25 cellular contexts compared by ENCODE assay signal in the genomic region with DNA sequence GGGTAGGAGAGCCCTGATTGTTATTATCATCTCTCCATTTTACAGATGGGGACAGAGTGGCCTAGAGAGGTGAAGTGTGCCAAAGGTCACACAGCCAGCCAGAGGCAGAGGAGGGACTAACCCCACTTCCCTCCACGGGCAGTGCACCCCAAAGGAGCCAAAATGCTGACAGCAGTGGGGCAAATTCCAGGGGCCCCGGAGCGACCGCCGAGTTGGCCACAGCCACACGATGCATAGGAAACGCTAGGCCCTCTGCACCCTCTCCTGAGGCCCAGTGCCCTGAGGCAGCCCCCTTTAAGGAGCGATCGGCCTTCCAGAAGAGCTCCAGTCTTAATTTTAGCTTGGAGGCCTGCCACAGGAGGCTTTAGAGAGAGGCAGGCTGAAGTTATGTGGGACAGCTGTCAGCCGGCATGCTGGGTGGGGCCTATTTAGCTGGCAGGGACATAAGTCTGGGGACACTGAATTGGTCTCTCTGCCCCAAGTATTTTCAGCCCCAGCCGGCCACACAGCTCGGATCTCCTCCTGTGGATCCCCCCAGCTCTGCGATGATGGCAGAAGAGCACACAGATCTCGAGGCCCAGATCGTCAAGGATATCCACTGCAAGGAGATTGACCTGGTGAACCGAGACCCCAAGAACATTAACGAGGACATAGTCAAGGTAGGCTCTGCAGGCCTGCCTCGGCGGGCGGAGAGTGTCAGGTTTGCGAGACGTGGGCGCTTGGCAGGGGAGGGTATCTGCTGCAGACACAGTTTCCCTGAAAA. TPM values are rescaled to one million over a fixed set of nuclear protein-coding genes. Genes with fewer than 3 reads are reported as not detected.
DNase-seq lines count a peak whose midpoint lies in the region; ATAC-seq and TF ChIP-seq lines count a peak whose summit lies in the region.
"Had no signal": no experiment of that assay in that cellular context is flagged by ENCODE, and none has a peak within 500 bp of the region (broad histone marks: within the 10 kb centered on the region; RNA-seq: fewer than 3 reads in every experiment).

A gene (plus strand): TSS at position 471 of the 763 bp plus-strand sequence. CDS start 75 bp downstream, at position 546.

- no peaks in the 10 kb centered on the region for H3K36me3 Mint-ChIP-seq in nephron progenitor cell (ENCODE audit: low read depth)
- H3K36me3 Mint-ChIP-seq: activated naive CD4-positive, alpha-beta T cell treated with anti-CD3 and anti-CD28 coated beads, Interleukin-2, amount 50 U/mL, for 24 hours; CD14-positive monocyte had no signal

- TF ChIP-seq CTCF in nephron progenitor cell (IDR thresholded peaks at IDR 0.05) (no peak), OCI-LY7 (conservative IDR thresholded peaks at IDR 0.05; ENCODE audit: low read length) (no peak)

- DNase-seq in AG08395 (ENCODE audit: low spot score) (peak; percentile 24), LHCN-M2 (ENCODE audit: low read depth) (peak; percentile 77), Right ventricle myocardium superior (peak; percentile 55), nephron progenitor cell (no peak), OCI-LY7 (ENCODE audit: low spot score) (no peak), cerebellar nuclear complex (lab: John Stamatoyannopoulos, UW) (no peak), NCI-H1930 (lab: John Stamatoyannopoulos, UW) (no peak)
- DNase-seq: activated CD4-positive, CD25-positive, alpha-beta regulatory T cell; activated CD8-positive, alpha-beta T cell treated with anti-CD3 and anti-CD28 coated beads for 36 hours; activated T-cell treated with anti-CD3 and anti-CD28 coated beads, Interleukin-2, amount 50 U/mL, for 4 hours; DMS53; H9; NCI-H1694; NCI-H2227 treated with DMSO at 0.1 percent for 48 hours; NCI-H748 treated with DMSO at 0.1 percent for 48 hours; T-helper 9 cell had no signal

- no peak within 1 kb of the TSS for H3K27ac ChIP-seq in OCI-LY7 (ENCODE audit: low read depth, low read length, poor library complexity, severe bottlenecking)
- H3K27ac ChIP-seq: SK-N-MC had no signal

- peaks cover 12% of the 10 kb centered on the region for H3K27me3 Mint-ChIP-seq in nephron progenitor cell (ENCODE audit: low read depth, poor library complexity)
- H3K27me3 Mint-ChIP-seq: activated CD8-positive, alpha-beta T cell treated with anti-CD3 and anti-CD28 coated beads for 36 hours had no signal

- H2AFZ ChIP-seq in OCI-LY7 (ENCODE audit: low read length): no peak within 1 kb of the TSS

- H3K4me1 Mint-ChIP-seq in nephron progenitor cell: peaks cover 56% of the 10 kb centered on the region
- H3K4me1 Mint-ChIP-seq: activated naive CD4-positive, alpha-beta T cell treated with anti-CD3 and anti-CD28 coated beads, Interleukin-2, amount 50 U/mL, for 24 hours; CD14-positive monocyte had no signal

- no peaks in the 10 kb centered on the region for H4K20me1 ChIP-seq in OCI-LY7 (ENCODE audit: insufficient read depth, low read length)

- H3K4me1 ChIP-seq in OCI-LY7 (ENCODE audit: insufficient read depth, low read length, poor library complexity, severe bottlenecking): no peaks in the 10 kb centered on the region

- ATAC-seq in Right ventricle myocardium superior (ENCODE audit: poor library complexity): peak; percentile 91
- ATAC-seq in GM18502 (IDR thresholded peaks at IDR 0.05; ENCODE audit: poor library complexity, unreplicated experiment): no peak
- ATAC-seq: activated CD8-positive, alpha-beta T cell treated with anti-CD3 and anti-CD28 coated beads for 36 hours; activated T-cell treated with anti-CD3 and anti-CD28 coated beads, Interleukin-2, amount 50 U/mL, for 4 hours; left lobe of liver; Panc1 had no signal

- no peak within 1 kb of the TSS for H3K4me2 ChIP-seq in OCI-LY7 (ENCODE audit: low read length)

- H3K79me2 ChIP-seq in OCI-LY7 (ENCODE audit: insufficient read depth, low read depth, low read length): no peaks in the 10 kb centered on the region

- no peaks in the 10 kb centered on the region for H3K9me3 ChIP-seq in OCI-LY7 (ENCODE audit: low read length)

- H3K9me2 ChIP-seq in OCI-LY7 (ENCODE audit: insufficient read depth, low read length): no peaks in the 10 kb centered on the region

- H3K9me3 Mint-ChIP-seq in nephron progenitor cell: no peaks in the 10 kb centered on the region
- H3K9me3 Mint-ChIP-seq: activated CD8-positive, alpha-beta T cell treated with anti-CD3 and anti-CD28 coated beads for 36 hours; activated naive CD4-positive, alpha-beta T cell treated with anti-CD3 and anti-CD28 coated beads, Interleukin-2, amount 50 U/mL, for 24 hours; activated T-cell treated with anti-CD3 and anti-CD28 coated beads, Interleukin-2, amount 50 U/mL, for 4 hours; H9 had no signal

- BruUV-seq in OCI-LY7 (replicated peaks; lab: Mats Ljungman, UMichigan): no TSS peak

- CTCF ChIA-PET in OCI-LY7 (lab: Charles Lee; ENCODE audit: unreplicated experiment): no interaction called here

- POLR2A ChIA-PET in OCI-LY7 (lab: Charles Lee): interaction anchor here (1.6 kb wide), 1 partner anchor 7 kb away, joined by 4 read pairs; no protein-coding TSS in a partner anchor

- H3K36me3 ChIP-seq in OCI-LY7 (ENCODE audit: insufficient read depth, low read length): no peaks in the 10 kb centered on the region

- intact Hi-C loops in Right ventricle myocardium superior (cut with DNase I) (no loop called here), OCI-LY7 (cut with micrococcal nuclease; ENCODE audit: unreplicated experiment) (no loop called here)

- H3K4me3 ChIP-seq in OCI-LY7 (ENCODE audit: low read depth, low read length, poor library complexity, severe bottlenecking): no peak within 1 kb of the TSS
- H3K4me3 ChIP-seq: SK-N-MC had no signal

- H3K27ac Mint-ChIP-seq in nephron progenitor cell: peak within 1 kb of the TSS; percentile 70
- H3K27ac Mint-ChIP-seq: activated CD8-positive, alpha-beta T cell treated with anti-CD3 and anti-CD28 coated beads for 36 hours; activated naive CD4-positive, alpha-beta T cell treated with anti-CD3 and anti-CD28 coated beads, Interleukin-2, amount 50 U/mL, for 24 hours had no signal

- H3K4me3 Mint-ChIP-seq in nephron progenitor cell: no peak within 1 kb of the TSS
- H3K4me3 Mint-ChIP-seq: activated CD8-positive, alpha-beta T cell treated with anti-CD3 and anti-CD28 coated beads for 36 hours; activated naive CD4-positive, alpha-beta T cell treated with anti-CD3 and anti-CD28 coated beads, Interleukin-2, amount 50 U/mL, for 24 hours; activated T-cell treated with anti-CD3 and anti-CD28 coated beads, Interleukin-2, amount 50 U/mL, for 4 hours; CD14-positive monocyte; H9 had no signal

RNA-seq across cellular contexts. Expression of the gene that starts here (rescaled TPM):
- 20.3 and 30.4 TPM in 2 replicates for total RNA-seq in LHCN-M2 (2014; rRNA removed)
- 97.6 TPM for polyA plus RNA-seq in LHCN-M2 (2012)
- 27.5 TPM for total RNA-seq in Right ventricle myocardium superior
- not detected in 2 replicates for total RNA-seq in OCI-LY7 (2014; rRNA removed; shearing (Covaris generic))
- total RNA-seq in OCI-LY7 (2022): not detected in 2 replicates
- total RNA-seq: activated CD8-positive, alpha-beta T cell treated with anti-CD3 and anti-CD28 coated beads for 36 hours; activated T-cell treated with anti-CD3 and anti-CD28 coated beads, Interleukin-2, amount 50 U/mL, for 4 hours; H9; left lobe of liver; mononuclear cell; renal cortical epithelial cell had no signal
- polyA plus RNA-seq: AG04450, CD14-positive monocyte had no signal

Comparison
In these comparisons a context has a peak if more than half of its experiments do, and no peak if none do; other contexts are left out.
1. RNA of the gene that starts here (total RNA-seq): 20.3 to 30.4 TPM in LHCN-M2 and 27.5 TPM in Right ventricle myocardium superior (single experiment); not detected in OCI-LY7; every median in the first group is over 10 times any median in the second.
2. DNase-seq: peak in AG08395 (single experiment), LHCN-M2 (single experiment) and Right ventricle myocardium superior (single experiment); none in nephron progenitor cell (single experiment), OCI-LY7 (single experiment), cerebellar nuclear complex (0 of 2) and NCI-H1930 (0 of 2).